ENCODE assay signal across 8 cellular contexts in the genomic region with DNA sequence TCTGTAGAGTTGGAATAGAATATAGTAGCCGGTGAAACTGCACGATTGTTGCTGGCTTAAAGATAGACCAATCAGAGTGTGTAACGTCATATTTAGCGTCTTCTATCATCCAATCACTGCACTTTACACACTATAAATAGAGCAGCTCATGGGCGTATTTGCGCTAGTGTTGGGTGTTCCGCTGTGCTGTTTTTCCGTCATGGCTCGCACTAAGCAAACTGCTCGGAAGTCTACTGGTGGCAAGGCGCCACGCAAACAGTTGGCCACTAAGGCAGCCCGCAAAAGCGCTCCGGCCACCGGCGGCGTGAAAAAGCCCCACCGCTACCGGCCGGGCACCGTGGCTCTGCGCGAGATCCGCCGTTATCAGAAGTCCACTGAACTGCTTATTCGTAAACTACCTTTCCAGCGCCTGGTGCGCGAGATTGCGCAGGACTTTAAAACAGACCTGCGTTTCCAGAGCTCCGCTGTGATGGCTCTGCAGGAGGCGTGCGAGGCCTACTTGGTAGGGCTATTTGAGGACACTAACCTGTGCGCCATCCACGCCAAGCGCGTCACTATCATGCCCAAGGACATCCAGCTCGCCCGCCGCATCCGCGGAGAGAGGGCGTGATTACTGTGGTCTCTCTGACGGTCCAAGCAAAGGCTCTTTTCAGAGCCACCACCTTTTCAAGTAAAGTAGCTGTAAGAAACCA. TPM values are rescaled to one million over a fixed set of nuclear protein-coding genes. Genes with fewer than 3 reads are reported as not detected.
DNase-seq lines count a peak whose midpoint lies in the region; ATAC-seq and TF ChIP-seq lines count a peak whose summit lies in the region.

No MANE protein-coding gene starts in this region.

- TF ChIP-seq CTCF in AG09309 (IDR thresholded peaks at IDR 0.05; ENCODE audit: control insufficient read depth, insufficient read depth, low read depth, low read length, missing control alignments) (no peak), colonic mucosa (IDR thresholded peaks at IDR 0.05) (no peak)

- peak overlapping the region; percentile 89 to 91 for H3K9ac ChIP-seq in colonic mucosa (ENCODE audit: low read depth in 2 of 2, low read length in 2 of 2)

- peak; percentile 43 for ATAC-seq in GM18873 (IDR thresholded peaks at IDR 0.05; ENCODE audit: low FRiP score, unreplicated experiment)
- ATAC-seq in HG03139 (IDR thresholded peaks at IDR 0.05; ENCODE audit: unreplicated experiment) = peak; percentile 48

- intact Hi-C loops in colonic mucosa (cut with DNase I) = no loop called here

- H3K4me1 ChIP-seq in colonic mucosa = no peaks in the 10 kb centered on the region

- H3K9me3 ChIP-seq in colonic mucosa = no peaks in the 10 kb centered on the region

- no peaks in the 10 kb centered on the region for H3K27me3 ChIP-seq in colonic mucosa
- no peaks in the 10 kb centered on the region for H3K27me3 ChIP-seq in layer of hippocampus (ENCODE audit: control insufficient read depth, insufficient read depth, low read length)

- H3K27ac ChIP-seq in colonic mucosa (peak overlapping the region; percentile 99), layer of hippocampus (ENCODE audit: low read depth, low read length) (peak overlapping the region; percentile 88)

- DNase-seq in AG09309 (ENCODE audit: low read depth) = peak; percentile 87
- peak; percentile 95 for DNase-seq in NCI-H2227 (lab: John Stamatoyannopoulos, UW; ENCODE audit: unreplicated experiment)
- peak; percentile 64 to 71 for DNase-seq in activated CD4-positive, alpha-beta T cell treated with anti-CD3 and anti-CD28 coated beads for 4 hours
- DNase-seq in colonic mucosa = peak; percentile 90
- DNase-seq in stimulated activated CD4-positive, alpha-beta T cell treated with anti-CD3 and anti-CD28 coated beads, Interleukin-2, amount 100 ng/mL, for 4 hours (ENCODE audit: low read depth) = peak; percentile 54

- peak overlapping the region; percentile 67 for H3K4me3 ChIP-seq in AG09309 (ENCODE audit: control insufficient read depth, low read depth, low read length)
- peak overlapping the region; percentile 53 for H3K4me3 ChIP-seq in colonic mucosa

- H3K36me3 ChIP-seq in colonic mucosa = no peaks in the 10 kb centered on the region

RNA-seq across cellular contexts. Expression of a gene that starts 57.8 kb away (rescaled TPM):
- 10 to 100 TPM in 1 of 2 donors, 1 to 10 TPM in 1; 9.7 to 13.4 TPM for total RNA-seq in colonic mucosa

Comparison
In these comparisons a context has a peak if more than half of its experiments do, and no peak if none do; other contexts are left out.
1. Peak in every context shown above with its lines: DNase-seq, ATAC-seq, H3K4me3 ChIP-seq and H3K27ac ChIP-seq.